1 cellular context compared by ENCODE assay signal in the genomic region with DNA sequence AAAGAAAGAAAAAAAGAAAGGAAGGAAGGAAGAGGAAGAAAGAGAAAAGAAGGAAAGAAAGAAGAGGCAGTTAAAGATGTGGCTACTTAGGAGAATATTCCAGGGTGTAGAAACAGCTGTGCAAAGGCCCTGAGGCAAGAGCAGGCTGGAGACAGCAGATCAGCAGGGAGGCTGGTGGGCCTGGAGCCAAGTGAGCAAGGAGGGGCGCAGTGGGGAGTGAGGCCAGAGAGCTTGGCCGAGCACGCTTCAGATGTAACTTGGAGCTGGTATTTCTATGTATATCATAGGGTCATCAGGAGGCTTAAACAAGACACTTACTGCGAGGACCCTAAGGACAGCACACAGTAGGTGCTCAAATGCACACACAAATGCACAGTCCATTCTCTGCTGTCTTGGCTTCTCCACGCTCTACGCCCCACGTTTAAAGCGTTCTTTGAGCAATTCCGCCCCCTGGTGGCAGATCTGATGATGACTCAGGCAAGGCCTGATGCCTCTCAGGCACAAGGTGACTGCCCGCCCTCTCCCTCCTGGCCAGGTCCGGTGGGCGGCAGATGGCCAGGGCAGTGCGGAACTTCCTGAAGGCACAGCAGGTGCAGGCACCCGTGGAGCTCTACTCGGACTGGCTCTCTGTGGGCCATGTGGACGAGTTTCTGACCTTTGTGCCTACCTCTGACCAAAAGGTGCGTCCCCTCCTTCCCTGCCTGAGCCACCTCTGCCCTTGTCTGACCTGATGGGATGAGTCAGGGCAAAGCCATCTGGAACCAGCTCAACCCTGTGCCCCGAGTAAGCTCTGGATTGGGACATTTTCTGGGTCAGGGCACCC.
TF ChIP-seq lines count a peak whose summit lies in the region.

No MANE protein-coding gene starts in this region.

TF ChIP-seq in endothelial cell of umbilical vein, 7 proteins besides CTCF, POLR2A, EP300 and RAD21:
- TF ChIP-seq POLR2AphosphoS5 (IDR thresholded peaks at IDR 0.05; ENCODE audit: insufficient read depth, low read depth, low read length): no peak
- TF ChIP-seq GATA2 (IDR thresholded peaks at IDR 0.05; ENCODE audit: insufficient read depth, insufficient read length, low read depth, low read length): no peak
- no peak for TF ChIP-seq MAX (IDR thresholded peaks at IDR 0.05; ENCODE audit: insufficient read depth, insufficient read length)
- no peak for TF ChIP-seq FOS (IDR thresholded peaks at IDR 0.05; ENCODE audit: borderline replicate concordance, insufficient read depth, low read length)
- no peak for TF ChIP-seq JUN (IDR thresholded peaks at IDR 0.05; ENCODE audit: borderline replicate concordance, insufficient read depth, insufficient read length, low read depth)
- TF ChIP-seq MYC (IDR thresholded peaks at IDR 0.05; ENCODE audit: low read depth, low read length): no peak
- TF ChIP-seq EZH2 (IDR thresholded peaks at IDR 0.05; ENCODE audit: borderline replicate concordance, low read depth, low read length, severe bottlenecking): no peak
